In genomic region chr3:147417896-147418295, GRCh38 we compare ENCODE assay signal across 25 cellular contexts. TPM values are rescaled to one million over a fixed set of nuclear protein-coding genes. Genes with fewer than 3 reads are reported as not detected.
"Had no signal": no experiment of that assay in that cellular context is flagged by ENCODE, and none has a peak within 500 bp of the region (broad histone marks: within the 10 kb centered on the region; RNA-seq: fewer than 3 reads in every experiment).

No MANE protein-coding gene starts in this region.

- H3K36me3 Mint-ChIP-seq: stimulated activated memory B cell treated with anti-CD40 and anti-IgM and Interleukin-4, amounts not matched to agents 10 μg/mL and 1 μg/mL and 100 μg/mL, for 72 hours had no signal

- H3K79me2 ChIP-seq: parathyroid adenoma had no signal

- ATAC-seq: heart left ventricle; left colon; left ventricle myocardium superior; sciatic nerve; stimulated activated memory B cell treated with anti-CD40 and anti-IgM and Interleukin-4, amounts not matched to agents 10 μg/mL and 1 μg/mL and 100 μg/mL, for 72 hours; upper lobe of right lung had no signal

- H3K36me3 ChIP-seq: heart left ventricle, spleen, tibial artery, upper lobe of right lung had no signal

- FAIRE-seq: colon had no signal

- H3K9ac ChIP-seq: parathyroid adenoma had no signal

- H3K4me3 ChIP-seq: heart left ventricle, lung, spleen, tibial artery, upper lobe of right lung had no signal

- H3K9me3 ChIP-seq: upper lobe of right lung had no signal

- DNase-seq: cerebellar nuclear complex; erythroblast; foreskin melanocyte; heart left ventricle; hippocampal formation; left colon; left ventricle myocardium superior; naive B cell; nephron progenitor cell; nucleus accumbens; spleen; stimulated activated CD4-positive, alpha-beta T cell treated with anti-CD3 and anti-CD28 coated beads, Interleukin-15, amount 100 ng/mL, for 24 hours; stimulated activated CD4-positive, alpha-beta T cell treated with anti-CD3 and anti-CD28 coated beads, Interleukin-1b, Interleukin-23, amount 100 ng/mL, for 48 hours; stimulated activated CD4-positive, alpha-beta T cell treated with anti-CD3 and anti-CD28 coated beads, Interleukin-4, amount 100 ng/mL, for 24 hours; tibial artery; upper lobe of right lung had no signal

- H3K27ac Mint-ChIP-seq: dendritic cell treated with granulocyte-macrophage colony-stimulating factor and Interleukin-4, amounts not matched to agents 40 ng/mL and 50 ng/mL, for 4 days; naive B cell; nephron progenitor cell; stimulated activated memory B cell treated with anti-CD40 and anti-IgM and Interleukin-4, amounts not matched to agents 10 μg/mL and 1 μg/mL and 100 μg/mL, for 72 hours; stimulated activated naive CD8-positive, alpha-beta T cell treated with anti-CD3 and anti-CD28 coated beads, Interleukin-15, Interleukin-2, amounts not matched to agents 100 ng/mL and 50 ng/mL, for 24 hours had no signal

- H3K27ac ChIP-seq: heart left ventricle, parathyroid adenoma, spleen, tibial artery, upper lobe of right lung had no signal

- H3K9me3 Mint-ChIP-seq: nephron progenitor cell; stimulated activated memory B cell treated with anti-CD40 and anti-IgM and Interleukin-4, amounts not matched to agents 10 μg/mL and 1 μg/mL and 100 μg/mL, for 72 hours had no signal

- H3K4me1 ChIP-seq: parathyroid adenoma had no signal

- H3K4me3 Mint-ChIP-seq: dendritic cell treated with granulocyte-macrophage colony-stimulating factor and Interleukin-4, amounts not matched to agents 40 ng/mL and 50 ng/mL, for 4 days; naive B cell; stimulated activated memory B cell treated with anti-CD40 and anti-IgM and Interleukin-4, amounts not matched to agents 10 μg/mL and 1 μg/mL and 100 μg/mL, for 72 hours; stimulated activated naive CD8-positive, alpha-beta T cell treated with anti-CD3 and anti-CD28 coated beads, Interleukin-15, Interleukin-2, amounts not matched to agents 100 ng/mL and 50 ng/mL, for 24 hours had no signal

- H2AFZ ChIP-seq: parathyroid adenoma had no signal

RNA-seq across cellular contexts. Expression of gene ZIC1, which starts 8.7 kb away (rescaled TPM):
- total RNA-seq: kidney epithelial cell, left colon, left ventricle myocardium superior, lung, spleen, upper lobe of right lung had no signal
- polyA plus RNA-seq: heart left ventricle, spleen had no signal

RNA-seq across cellular contexts. Expression of gene ZIC4, which starts 11.6 kb away (rescaled TPM):
- total RNA-seq: glomerular endothelial cell, heart left ventricle, kidney epithelial cell, left colon, left ventricle myocardium superior, lung, spleen, upper lobe of right lung had no signal
- polyA plus RNA-seq: heart left ventricle, lung, spleen had no signal
